ENCODE assay signal across 31 cellular contexts in the genomic region with DNA sequence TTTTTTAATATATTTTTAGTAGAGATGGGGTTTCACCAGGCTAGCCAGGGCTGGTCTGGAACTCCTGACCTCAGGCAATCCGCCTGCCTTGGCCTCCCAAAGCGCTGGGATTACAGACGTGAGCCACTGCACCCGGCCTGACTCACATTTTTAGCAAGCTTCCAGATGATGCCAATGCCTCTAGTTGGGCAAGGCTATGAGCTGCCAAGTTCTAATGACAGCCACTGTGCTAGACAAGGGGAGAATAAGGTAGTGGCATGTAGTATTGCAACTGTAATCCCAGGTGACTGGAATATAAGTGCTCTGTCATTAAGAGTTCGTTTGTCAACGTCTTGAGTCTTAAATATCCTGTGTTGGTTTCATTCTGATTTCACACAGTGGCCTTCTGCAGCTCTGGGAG.
"Had no signal": no experiment of that assay in that cellular context is flagged by ENCODE, and none has a peak within 500 bp of the region (broad histone marks: within the 10 kb centered on the region; RNA-seq: fewer than 3 reads in every experiment).

No MANE protein-coding gene starts in this region.

- ATAC-seq: activated CD4-positive, alpha-beta T cell treated with anti-CD3 and anti-CD28 coated beads for 36 hours; activated CD4-positive, CD25-positive, alpha-beta regulatory T cell treated with anti-CD3 and anti-CD28 coated beads, Interleukin-2, amount 50 U/mL, for 24 hours; activated CD8-positive, alpha-beta memory T cell treated with anti-CD3 and anti-CD28 coated beads, Interleukin-2, amount 10 ng/mL, durations not matched to agents 7 days and 5 days; activated CD8-positive, alpha-beta T cell treated with anti-CD3 and anti-CD28 coated beads, Interleukin-2, amount 10 ng/mL, durations not matched to agents 7 days and 5 days; activated naive CD4-positive, alpha-beta T cell treated with anti-CD3 and anti-CD28 coated beads, Interleukin-2, amount 50 U/mL, for 72 hours; body of pancreas; WTC11 had no signal

- H3K27ac ChIP-seq: adrenal gland, body of pancreas, brain microvascular endothelial cell, cardiac muscle cell, WERI-Rb-1 had no signal

- H3K4me3 ChIP-seq: adrenal gland, body of pancreas, cardiac muscle cell had no signal

- H3K36me3 ChIP-seq: adrenal gland, brain microvascular endothelial cell, cardiac muscle cell, WERI-Rb-1 had no signal

- DNase-seq: activated CD4-positive, alpha-beta memory T cell treated with anti-CD3 and anti-CD28 coated beads, Interleukin-2, amount 10 ng/mL, durations not matched to agents 7 days and 5 days; activated CD4-positive, alpha-beta T cell treated with anti-CD3 and anti-CD28 coated beads for 1 hour; activated CD4-positive, alpha-beta T cell treated with anti-CD3 and anti-CD28 coated beads for 36 hours; activated CD4-positive, alpha-beta T cell treated with anti-CD3 and anti-CD28 coated beads for 48 hours; activated CD4-positive, alpha-beta T cell treated with anti-CD3 and anti-CD28 coated beads, Interleukin-2, amount 10 ng/mL, durations not matched to agents 7 days and 5 days; activated CD4-positive, alpha-beta T cell treated with anti-CD3 and anti-CD28 coated beads, Interleukin-2, amount 50 U/mL, for 48 hours; activated CD4-positive, CD25-positive, alpha-beta regulatory T cell; activated CD8-positive, alpha-beta memory T cell treated with anti-CD3 and anti-CD28 coated beads for 24 hours; activated CD8-positive, alpha-beta memory T cell treated with anti-CD3 and anti-CD28 coated beads, Interleukin-2, amount 10 ng/mL, durations not matched to agents 7 days and 5 days; activated CD8-positive, alpha-beta memory T cell treated with anti-CD3 and anti-CD28 coated beads, Interleukin-2, amount 50 U/mL, for 48 hours; activated CD8-positive, alpha-beta T cell treated with anti-CD3 and anti-CD28 coated beads, Interleukin-2, amount 10 ng/mL, durations not matched to agents 7 days and 5 days; activated effector memory CD4-positive, alpha-beta T cell treated with Interleukin-2 at 50 U/mL for 16 hours; activated gamma-delta T cell; activated naive CD4-positive, alpha-beta T cell treated with anti-CD3 and anti-CD28 coated beads for 36 hours; activated naive CD4-positive, alpha-beta T cell treated with anti-CD3 and anti-CD28 coated beads, Interleukin-2, amount 50 U/mL, for 16 hours; activated naive CD8-positive, alpha-beta T cell treated with anti-CD3 and anti-CD28 coated beads for 36 hours; activated T-cell treated with anti-CD3 and anti-CD28 coated beads, Interleukin-2, amount 50 U/mL, for 24 hours; activated T-cell treated with anti-CD3 and anti-CD28 coated beads, Interleukin-2, amount 50 U/mL, for 48 hours; amniotic stem cell; body of pancreas; brain microvascular endothelial cell; caudate nucleus; T-helper 1 cell; T-helper 2 cell; T-helper 9 cell; WERI-Rb-1 had no signal

- H3K4me1 ChIP-seq: adrenal gland had no signal

- H3K9me3 ChIP-seq: adrenal gland, body of pancreas had no signal

- H3K27me3 ChIP-seq: adrenal gland, body of pancreas, brain microvascular endothelial cell, cardiac muscle cell had no signal
